ENCODE assay signal across 23 cellular contexts in the genomic region with DNA sequence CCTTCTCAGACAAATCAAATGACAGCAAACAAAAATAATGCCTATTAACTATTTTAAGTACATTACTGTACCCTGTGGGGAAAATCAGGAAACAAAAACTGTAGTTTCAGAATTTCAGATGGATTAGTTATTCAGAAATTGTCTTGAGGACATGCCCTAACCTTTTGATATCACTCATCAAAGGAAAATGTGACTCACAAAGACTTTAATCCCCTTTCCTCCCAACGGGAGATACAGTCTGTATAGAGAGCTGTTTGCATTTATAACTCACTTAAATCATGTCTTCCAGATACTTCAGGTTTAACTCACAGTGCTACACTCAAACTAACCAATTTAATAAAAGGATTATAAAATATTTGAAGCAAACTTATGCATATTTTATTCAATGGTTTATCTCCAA.
DNase-seq lines count a peak whose midpoint lies in the region; FAIRE-seq and TF ChIP-seq lines count a peak whose summit lies in the region.
"Had no signal": no experiment of that assay in that cellular context is flagged by ENCODE, and none has a peak within 500 bp of the region (broad histone marks: within the 10 kb centered on the region; RNA-seq: fewer than 3 reads in every experiment).

No MANE protein-coding gene starts in this region.

- H3K27me3 ChIP-seq in bronchial epithelial cell (ENCODE audit: control insufficient read depth, insufficient read depth, low read length): no peaks in the 10 kb centered on the region
- no peaks in the 10 kb centered on the region for H3K27me3 ChIP-seq in esophagus squamous epithelium
- no peaks in the 10 kb centered on the region for H3K27me3 ChIP-seq in adrenal gland
- H3K27me3 ChIP-seq: brain microvascular endothelial cell, right lobe of liver, transverse colon had no signal

- H3K4me1 ChIP-seq in esophagus squamous epithelium (peaks cover 0 to 9% (median 0%) of the 10 kb centered on the region in 3 donors), adrenal gland (replicated peaks in 1 of 2) (peaks cover 0 to 15% of the 10 kb centered on the region in 2 donors)
- H3K4me1 ChIP-seq: left ventricle myocardium inferior, right lobe of liver, transverse colon had no signal

- no peak for TF ChIP-seq POLR2A in esophagus squamous epithelium (IDR thresholded peaks at IDR 0.05)
- no peak for TF ChIP-seq POLR2A in adrenal gland (IDR thresholded peaks at IDR 0.05)
- TF ChIP-seq POLR2A in H54 (IDR thresholded peaks at IDR 0.05; ENCODE audit: low read depth, low read length): no peak

- no peaks in the 10 kb centered on the region for H3K36me3 ChIP-seq in bronchial epithelial cell (ENCODE audit: control insufficient read depth, insufficient read depth, low read length)
- no peaks in the 10 kb centered on the region for H3K36me3 ChIP-seq in esophagus squamous epithelium
- no peaks in the 10 kb centered on the region for H3K36me3 ChIP-seq in adrenal gland (replicated peaks in 1 of 2)
- H3K36me3 ChIP-seq: brain microvascular endothelial cell, left ventricle myocardium inferior, right lobe of liver, transverse colon had no signal

- WGBS in esophagus squamous epithelium, 2 donors: 0 to 7% methylated on average over 1 of the region's 1 CpG
- 8 to 21% (median 16%) methylated on average over 1 of the region's 1 CpG for WGBS in adrenal gland, 4 donors

- FAIRE-seq in RCC 7860 (lab: Jason Lieb, UNC) (peak; percentile 80), bronchial epithelial cell (lab: Jason Lieb, UNC) (no peak), H54 (lab: Jason Lieb, UNC) (no peak)

- TF ChIP-seq CTCF in bronchial epithelial cell (IDR thresholded peaks at IDR 0.05; ENCODE audit: insufficient read depth, low read length, severe bottlenecking) (no peak), esophagus squamous epithelium (IDR thresholded peaks at IDR 0.05) (no peak), adrenal gland (IDR thresholded peaks at IDR 0.05) (no peak)

- no peaks in the 10 kb centered on the region for H3K9me3 ChIP-seq in esophagus squamous epithelium
- no peaks in the 10 kb centered on the region for H3K9me3 ChIP-seq in adrenal gland (replicated peaks in 1 of 3)
- H3K9me3 ChIP-seq: left ventricle myocardium inferior, right lobe of liver, transverse colon had no signal

- intact Hi-C loops in esophagus squamous epithelium (cut with DNase I): no loop called here
- intact Hi-C loops in adrenal gland (cut with DNase I): no loop called here

- H3K27ac ChIP-seq in esophagus squamous epithelium: no peak overlapping the region
- no peak overlapping the region for H3K27ac ChIP-seq in adrenal gland
- H3K27ac ChIP-seq: brain microvascular endothelial cell, left ventricle myocardium inferior, right lobe of liver, transverse colon had no signal

- H3K4me3 ChIP-seq in bronchial epithelial cell (ENCODE audit: low read depth, low read length): no peak overlapping the region
- H3K4me3 ChIP-seq in esophagus squamous epithelium: no peak overlapping the region
- no peak overlapping the region for H3K4me3 ChIP-seq in adrenal gland
- H3K4me3 ChIP-seq: left ventricle myocardium inferior, right lobe of liver, transverse colon had no signal

- DNase-seq in ELR (ENCODE audit: low read depth) (peak; percentile 26), RCC 7860 (ENCODE audit: low spot score) (peak; percentile 38), bronchial epithelial cell (ENCODE audit: low read depth) (peak; percentile 84), myocyte (ENCODE audit: low read depth) (peak; percentile 70), esophagus squamous epithelium (lab: John Stamatoyannopoulos, UW) (no peak), hepatic stellate cell (ENCODE audit: low spot score) (no peak), adrenal gland (no peak), H54 (ENCODE audit: insufficient read length, low spot score) (no peak)
- DNase-seq: activated CD8-positive, alpha-beta T cell treated with anti-CD3 and anti-CD28 coated beads, Interleukin-2, amount 10 ng/mL, durations not matched to agents 7 days and 5 days; activated naive CD4-positive, alpha-beta T cell treated with anti-CD3 and anti-CD28 coated beads, Interleukin-2, amount 50 U/mL, for 16 hours; activated T-cell treated with anti-CD3 and anti-CD28 coated beads, Interleukin-2, amount 50 U/mL, for 4 hours; brain microvascular endothelial cell; CD8-positive, alpha-beta memory T cell; DND-41; KBM-7; left ventricle myocardium inferior; NCI-H2029 treated with DMSO at 0.1 percent for 48 hours; NCI-H446 treated with DMSO at 0.1 percent for 48 hours; NK-92 treated with Interleukin-12 subunit alpha and Interleukin-12 subunit beta, amount 100 ng/mL, for 24 hours; nucleus accumbens; right lobe of liver; stimulated activated naive CD4-positive, alpha-beta T cell; transverse colon had no signal

Comparison
In these comparisons a context has a peak if more than half of its experiments do, and no peak if none do; other contexts are left out.
1. DNase-seq: peak in ELR (single experiment), RCC 7860 (single experiment), bronchial epithelial cell (single experiment) and myocyte (single experiment); none in esophagus squamous epithelium (single experiment), hepatic stellate cell (single experiment), adrenal gland (0 of 7) and H54 (single experiment).